ENCODE assay signal across 9 cellular contexts in the genomic region with DNA sequence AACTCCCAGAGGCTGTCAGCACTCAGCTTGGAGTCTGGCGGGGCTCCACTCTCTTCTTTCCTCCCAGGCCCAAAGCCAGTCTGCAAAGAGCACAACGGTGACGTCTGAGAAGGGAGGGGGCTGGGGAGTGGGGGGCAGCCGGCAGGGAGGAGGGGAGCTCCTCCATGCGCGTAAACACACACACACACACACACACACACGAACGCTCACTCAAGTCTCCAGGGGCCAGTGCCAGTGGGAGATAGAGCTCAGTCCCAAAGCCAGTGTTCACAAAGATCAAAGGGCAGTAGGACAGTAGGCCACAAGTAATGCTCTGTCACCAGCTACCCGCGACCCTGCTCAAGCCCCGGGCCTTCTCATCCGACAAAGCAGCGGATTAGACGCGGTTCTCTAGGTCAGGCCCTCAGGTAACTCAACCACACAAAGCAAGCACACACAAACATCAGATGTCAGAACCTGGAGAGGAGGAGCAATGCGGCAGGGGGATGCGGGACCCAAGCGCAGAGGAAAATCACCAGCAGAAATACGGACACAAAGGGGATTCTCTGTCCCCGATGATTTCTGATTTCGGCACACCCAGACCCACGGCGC. TPM values are rescaled to one million over a fixed set of nuclear protein-coding genes. Genes with fewer than 3 reads are reported as not detected.
DNase-seq lines count a peak whose midpoint lies in the region; TF ChIP-seq lines count a peak whose summit lies in the region.
"Had no signal": no experiment of that assay in that cellular context is flagged by ENCODE, and none has a peak within 500 bp of the region (broad histone marks: within the 10 kb centered on the region; RNA-seq: fewer than 3 reads in every experiment).

No MANE protein-coding gene starts in this region.

- no peaks in the 10 kb centered on the region for H3K4me1 ChIP-seq in MM.1S (ENCODE audit: low read length)

- no peaks in the 10 kb centered on the region for H3K9me3 ChIP-seq in WERI-Rb-1 (ENCODE audit: severe bottlenecking)
- H3K9me3 ChIP-seq in neural cell (ENCODE audit: low read length) = no peaks in the 10 kb centered on the region
- no peaks in the 10 kb centered on the region for H3K9me3 ChIP-seq in MM.1S (replicated peaks; ENCODE audit: insufficient read depth, low read length)
- H3K9me3 ChIP-seq: neutrophil had no signal

- H3K36me3 ChIP-seq in WERI-Rb-1 = peaks cover 6% of the 10 kb centered on the region
- peaks cover 6% of the 10 kb centered on the region for H3K36me3 ChIP-seq in neural cell (ENCODE audit: insufficient read depth, low read length)
- H3K36me3 ChIP-seq in MM.1S (replicated peaks; ENCODE audit: insufficient read depth, low read length) = no peaks in the 10 kb centered on the region
- H3K36me3 ChIP-seq: neutrophil had no signal

- H3K36me3 Mint-ChIP-seq in glutamatergic neuron (ENCODE audit: unreplicated experiment) = peaks cover 7% of the 10 kb centered on the region
- H3K36me3 Mint-ChIP-seq in CD14-positive monocyte = peaks cover 5 to 8% of the 10 kb centered on the region in 2 donors

- H3K27me3 ChIP-seq in WERI-Rb-1 (ENCODE audit: insufficient read depth, low read depth, severe bottlenecking) (no peaks in the 10 kb centered on the region), neural cell (ENCODE audit: insufficient read depth, low read depth, low read length) (no peaks in the 10 kb centered on the region), MM.1S (replicated peaks; ENCODE audit: insufficient read depth, low read length) (no peaks in the 10 kb centered on the region)

- H3K27ac Mint-ChIP-seq in glutamatergic neuron (ENCODE audit: unreplicated experiment) (peak overlapping the region; percentile 100), CD14-positive monocyte (no peak overlapping the region)

- H3K4me3 ChIP-seq in WERI-Rb-1 (ENCODE audit: low read depth, low read length) (peak overlapping the region; percentile 92), neural cell (ENCODE audit: low read length) (peak overlapping the region; percentile 88), MM.1S (ENCODE audit: low read length) (no peak overlapping the region)

- peak overlapping the region; percentile 98 for H3K4me3 Mint-ChIP-seq in glutamatergic neuron (ENCODE audit: unreplicated experiment)
- peak overlapping the region in 1 of 2 donors; percentile 57 for H3K4me3 Mint-ChIP-seq in CD14-positive monocyte

- no peak for TF ChIP-seq RAD21 in neural cell (conservative IDR thresholded peaks at IDR 0.05)

- H3K4me1 Mint-ChIP-seq in glutamatergic neuron (ENCODE audit: low read depth, unreplicated experiment) = peaks cover 48% of the 10 kb centered on the region
- H3K4me1 Mint-ChIP-seq in CD14-positive monocyte = peaks cover 25% of the 10 kb centered on the region

- H3K9ac ChIP-seq in neural cell (ENCODE audit: low read length) (peak overlapping the region; percentile 96), MM.1S (ENCODE audit: low read length) (no peak overlapping the region)

- H3K4me2 ChIP-seq in neural cell (ENCODE audit: low read length) (peak overlapping the region; percentile 95), MM.1S (ENCODE audit: low read depth, low read length) (no peak overlapping the region)

- H3K9me3 Mint-ChIP-seq in glutamatergic neuron (ENCODE audit: unreplicated experiment) (peaks cover 15% of the 10 kb centered on the region), CD14-positive monocyte (peaks cover 0 to 9% (median 5%) of the 10 kb centered on the region in 7 donors)

- in situ Hi-C loops in GM13977 (cut with MboI; ENCODE audit: low pct_unique_long_range_greater_than_20kb, low sequenced_read_pairs, unreplicated experiment) = no loop called here

- H2AFZ ChIP-seq in neural cell (ENCODE audit: low read depth, low read length) (peak overlapping the region; percentile 74), MM.1S (ENCODE audit: low read length) (no peak overlapping the region)

- H3K9me2 ChIP-seq in neural cell (ENCODE audit: insufficient read depth, low read length) (no peaks in the 10 kb centered on the region), MM.1S (replicated peaks; ENCODE audit: insufficient read depth, low read length) (no peaks in the 10 kb centered on the region)

- peaks cover 19% of the 10 kb centered on the region for H3K27me3 Mint-ChIP-seq in glutamatergic neuron (ENCODE audit: unreplicated experiment)
- H3K27me3 Mint-ChIP-seq in CD14-positive monocyte (ENCODE audit: low read depth in 3 of 3) = peaks cover 49 to 55% (median 53%) of the 10 kb centered on the region in 3 donors

- no peaks in the 10 kb centered on the region for H4K20me1 ChIP-seq in neural cell (ENCODE audit: insufficient read depth)
- no peaks in the 10 kb centered on the region for H4K20me1 ChIP-seq in MM.1S (ENCODE audit: insufficient read depth, low read length)

- TF ChIP-seq EP300 in neural cell (conservative IDR thresholded peaks at IDR 0.05; ENCODE audit: poor library complexity, severe bottlenecking) = peak; percentile 70

- H3K79me2 ChIP-seq in neural cell (replicated peaks; ENCODE audit: insufficient read depth, low read length) = peaks cover 73% of the 10 kb centered on the region
- H3K79me2 ChIP-seq in MM.1S (ENCODE audit: low read length) = no peaks in the 10 kb centered on the region

- H3F3A ChIP-seq in neural cell (ENCODE audit: insufficient read depth, low read length, poor library complexity, severe bottlenecking) (peaks cover 8% of the 10 kb centered on the region), MM.1S (ENCODE audit: insufficient read depth, low read length) (no peaks in the 10 kb centered on the region)

- H3K27ac ChIP-seq in WERI-Rb-1 = peak overlapping the region; percentile 81
- H3K27ac ChIP-seq in neural cell (ENCODE audit: low read length) = peak overlapping the region; percentile 98
- no peak overlapping the region for H3K27ac ChIP-seq in MM.1S (ENCODE audit: low read length)
- H3K27ac ChIP-seq: neutrophil had no signal

- TF ChIP-seq CTCF in GM13977 (IDR thresholded peaks at IDR 0.05; ENCODE audit: extremely low read depth, insufficient read depth, missing control alignments) (no peak), WERI-Rb-1 (IDR thresholded peaks at IDR 0.05; ENCODE audit: low read depth, low read length) (no peak), glutamatergic neuron (IDR thresholded peaks at IDR 0.05; ENCODE audit: partially characterized antibody, unreplicated experiment) (no peak), neural cell (IDR thresholded peaks at IDR 0.05; ENCODE audit: poor library complexity, severe bottlenecking) (no peak), MM.1S (IDR thresholded peaks at IDR 0.05; ENCODE audit: low read length) (no peak), CD14-positive monocyte (IDR thresholded peaks at IDR 0.05) (no peak)

- intact Hi-C loops in CD14-positive monocyte (cut with micrococcal nuclease) = no loop called here

- DNase-seq in GM13977 (ENCODE audit: low spot score) (peak; percentile 25), WERI-Rb-1 (peak; percentile 72), glutamatergic neuron (peak; percentile 88), GM19240 (ENCODE audit: insufficient read length, low spot score) (no peak), MM.1S (no peak), CD14-positive monocyte (ENCODE audit: low spot score) (no peak)
- no peak for DNase-seq in activated CD8-positive, alpha-beta memory T cell treated with anti-CD3 and anti-CD28 coated beads, Interleukin-2, amount 50 U/mL, for 48 hours

TF ChIP-seq in neural cell, 6 proteins besides CTCF, POLR2A, EP300 and RAD21:
- TF ChIP-seq MXI1 (conservative IDR thresholded peaks at IDR 0.05; ENCODE audit: poor library complexity, severe bottlenecking) (peak; percentile 22), SMC3 (conservative IDR thresholded peaks at IDR 0.05; ENCODE audit: poor library complexity) (no peak), EZH2 (IDR thresholded peaks at IDR 0.05; ENCODE audit: borderline replicate concordance, insufficient read depth, low read length, poor library complexity, severe bottlenecking) (no peak), POLR2AphosphoS5 (IDR thresholded peaks at IDR 0.05) (peak; percentile 97), TAF1 (IDR thresholded peaks at IDR 0.05; ENCODE audit: low read depth) (peak; percentile 62)
- TF ChIP-seq, protein P1, sequence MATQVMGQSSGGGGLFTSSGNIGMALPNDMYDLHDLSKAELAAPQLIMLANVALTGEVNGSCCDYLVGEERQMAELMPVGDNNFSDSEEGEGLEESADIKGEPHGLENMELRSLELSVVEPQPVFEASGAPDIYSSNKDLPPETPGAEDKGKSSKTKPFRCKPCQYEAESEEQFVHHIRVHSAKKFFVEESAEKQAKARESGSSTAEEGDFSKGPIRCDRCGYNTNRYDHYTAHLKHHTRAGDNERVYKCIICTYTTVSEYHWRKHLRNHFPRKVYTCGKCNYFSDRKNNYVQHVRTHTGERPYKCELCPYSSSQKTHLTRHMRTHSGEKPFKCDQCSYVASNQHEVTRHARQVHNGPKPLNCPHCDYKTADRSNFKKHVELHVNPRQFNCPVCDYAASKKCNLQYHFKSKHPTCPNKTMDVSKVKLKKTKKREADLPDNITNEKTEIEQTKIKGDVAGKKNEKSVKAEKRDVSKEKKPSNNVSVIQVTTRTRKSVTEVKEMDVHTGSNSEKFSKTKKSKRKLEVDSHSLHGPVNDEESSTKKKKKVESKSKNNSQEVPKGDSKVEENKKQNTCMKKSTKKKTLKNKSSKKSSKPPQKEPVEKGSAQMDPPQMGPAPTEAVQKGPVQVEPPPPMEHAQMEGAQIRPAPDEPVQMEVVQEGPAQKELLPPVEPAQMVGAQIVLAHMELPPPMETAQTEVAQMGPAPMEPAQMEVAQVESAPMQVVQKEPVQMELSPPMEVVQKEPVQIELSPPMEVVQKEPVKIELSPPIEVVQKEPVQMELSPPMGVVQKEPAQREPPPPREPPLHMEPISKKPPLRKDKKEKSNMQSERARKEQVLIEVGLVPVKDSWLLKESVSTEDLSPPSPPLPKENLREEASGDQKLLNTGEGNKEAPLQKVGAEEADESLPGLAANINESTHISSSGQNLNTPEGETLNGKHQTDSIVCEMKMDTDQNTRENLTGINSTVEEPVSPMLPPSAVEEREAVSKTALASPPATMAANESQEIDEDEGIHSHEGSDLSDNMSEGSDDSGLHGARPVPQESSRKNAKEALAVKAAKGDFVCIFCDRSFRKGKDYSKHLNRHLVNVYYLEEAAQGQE (IDR thresholded peaks at IDR 0.05; ENCODE audit: borderline replicate concordance) = peak; percentile 90
TF ChIP-seq in neural cell: peak in this region for 4.

RNA-seq across cellular contexts. Expression of gene TCAF1, which starts 19.9 kb away (rescaled TPM):
- total RNA-seq in glutamatergic neuron (ENCODE audit: unreplicated experiment) = 268 TPM
- polyA plus RNA-seq in neural cell = 172 and 182 TPM in 2 replicates
- 316 and 346 TPM in 2 replicates for polyA minus RNA-seq in neural cell
- 1 to 10 TPM; 1.8 to 3.3 TPM for polyA plus RNA-seq in CD14-positive monocyte

RNA-seq across cellular contexts. Expression of gene OR2F2, which starts 52.9 kb away (rescaled TPM):
- not detected for total RNA-seq in glutamatergic neuron (ENCODE audit: unreplicated experiment)
- polyA plus RNA-seq in neural cell (not detected in 2 replicates), CD14-positive monocyte (not detected)
- polyA minus RNA-seq in neural cell = not detected in 2 replicates

Comparison
In these comparisons a context has a peak if more than half of its experiments do, and no peak if none do; other contexts are left out.
1. DNase-seq: peak in GM13977 (single experiment), WERI-Rb-1 (single experiment) and glutamatergic neuron (single experiment); none in GM19240 (single experiment), MM.1S (single experiment), CD14-positive monocyte (single experiment) and activated CD8-positive, alpha-beta memory T cell treated with anti-CD3 and anti-CD28 coated beads, Interleukin-2, amount 50 U/mL, for 48 hours (single experiment).
2. RNA of gene TCAF1, which starts 19.9 kb away (polyA plus RNA-seq): 172 to 182 TPM in neural cell; 1.8 to 3.3 TPM in CD14-positive monocyte; every median in the first group is over 10 times any median in the second.